ENCODE assay signal across 24 cellular contexts in genomic region chr10:110494532-110494931, GRCh38. TPM values are rescaled to one million over a fixed set of nuclear protein-coding genes. Genes with fewer than 3 reads are reported as not detected.
A peak's percentile ranks its signal among the peaks of the same experiment; 100 is the strongest.
DNase-seq lines count a peak whose midpoint lies in the region; ATAC-seq and TF ChIP-seq lines count a peak whose summit lies in the region.
"Had no signal": no experiment of that assay in that cellular context is flagged by ENCODE, and none has a peak within 500 bp of the region (broad histone marks: within the 10 kb centered on the region; RNA-seq: fewer than 3 reads in every experiment).

No MANE protein-coding gene starts in this region.

- H3K9me3 ChIP-seq in CD4-positive, alpha-beta T cell (ENCODE audit: control insufficient read depth, low read length): no peaks in the 10 kb centered on the region
- H3K9me3 ChIP-seq: gastrocnemius medialis, pancreas, SJCRH30, upper lobe of left lung had no signal

- H3K36me3 Mint-ChIP-seq in CD4-positive, alpha-beta T cell (ENCODE audit: low read depth): peaks cover 4% of the 10 kb centered on the region
- peaks cover 33% of the 10 kb centered on the region for H3K36me3 Mint-ChIP-seq in activated T-helper 1 cell treated with anti-CD3 and anti-CD28 coated beads, Interleukin-12 subunit alpha, Interleukin-12 subunit beta, Interleukin-2, Interleukin-4 antibody, amounts not matched to agents 30 ng/mL and 10 ng/mL and 1 ng/mL, durations not matched to agents 14 hours and 24 hours and 36 hours (ENCODE audit: low read depth)
- H3K36me3 Mint-ChIP-seq: neural progenitor cell had no signal

- no peak overlapping the region for H3K27ac Mint-ChIP-seq in CD4-positive, alpha-beta T cell
- no peak overlapping the region for H3K27ac Mint-ChIP-seq in activated T-helper 1 cell treated with anti-CD3 and anti-CD28 coated beads, Interleukin-12 subunit alpha, Interleukin-12 subunit beta, Interleukin-2, Interleukin-4 antibody, amounts not matched to agents 30 ng/mL and 10 ng/mL and 1 ng/mL, durations not matched to agents 14 hours and 24 hours and 36 hours
- H3K27ac Mint-ChIP-seq: activated B cell treated with CpG ODN at 0.5 μM for 24 hours; activated naive CD4-positive, alpha-beta T cell treated with anti-CD3 and anti-CD28 coated beads, Interleukin-2, amount 10 ng/mL, durations not matched to agents 7 days and 5 days had no signal

- H3K27me3 ChIP-seq in CD4-positive, alpha-beta T cell (ENCODE audit: control insufficient read depth, insufficient read depth, low read length): no peaks in the 10 kb centered on the region
- H3K27me3 ChIP-seq: brain microvascular endothelial cell, pancreas, SJCRH30 had no signal

- POLR2A ChIA-PET in CD4-positive, alpha-beta T cell (lab: Charles Lee): interaction anchor here (1.1 kb wide), 1 partner anchor 80 kb away, joined by 3 read pairs; no protein-coding TSS in a partner anchor

- TF ChIP-seq CTCF in CD4-positive, alpha-beta T cell (IDR thresholded peaks at IDR 0.05): no peak

- no peak for DNase-seq in CD4-positive, alpha-beta T cell
- DNase-seq in ELR (ENCODE audit: low read depth): peak; percentile 33
- DNase-seq in activated T-helper 1 cell treated with anti-CD3 and anti-CD28 coated beads, Interleukin-12 subunit alpha, Interleukin-12 subunit beta, Interleukin-2, Interleukin-4 antibody, amounts not matched to agents 30 ng/mL and 10 ng/mL and 1 ng/mL, durations not matched to agents 14 hours and 24 hours and 36 hours (ENCODE audit: low spot score): no peak
- DNase-seq in kidney tubule cell (ENCODE audit: low spot score): peak; percentile 45
- no peak for DNase-seq in SKM-1 treated with dmso at 0.1 percent for 144 hours (lab: John Stamatoyannopoulos, UW; ENCODE audit: unreplicated experiment)
- DNase-seq: activated B cell treated with CpG ODN at 0.5 μM for 24 hours; activated CD8-positive, alpha-beta memory T cell treated with anti-CD3 and anti-CD28 coated beads, Interleukin-2, amount 50 U/mL, for 4 hours; activated naive CD4-positive, alpha-beta T cell treated with anti-CD3 and anti-CD28 coated beads, Interleukin-2, amount 10 ng/mL, durations not matched to agents 7 days and 5 days; brain microvascular endothelial cell; dorsolateral prefrontal cortex; gastrocnemius medialis; H7; NCI-H1436; NCI-H748 treated with DMSO at 0.1 percent for 48 hours; pancreas; SJCRH30; stimulated activated naive CD4-positive, alpha-beta T cell; T-helper 1 cell; upper lobe of left lung had no signal

- H3K9me3 Mint-ChIP-seq in CD4-positive, alpha-beta T cell: no peaks in the 10 kb centered on the region
- H3K9me3 Mint-ChIP-seq in activated T-helper 1 cell treated with anti-CD3 and anti-CD28 coated beads, Interleukin-12 subunit alpha, Interleukin-12 subunit beta, Interleukin-2, Interleukin-4 antibody, amounts not matched to agents 30 ng/mL and 10 ng/mL and 1 ng/mL, durations not matched to agents 14 hours and 24 hours and 36 hours: no peaks in the 10 kb centered on the region
- H3K9me3 Mint-ChIP-seq: activated B cell treated with CpG ODN at 0.5 μM for 24 hours; activated naive CD4-positive, alpha-beta T cell treated with anti-CD3 and anti-CD28 coated beads, Interleukin-2, amount 10 ng/mL, durations not matched to agents 7 days and 5 days had no signal

- no peaks in the 10 kb centered on the region for H3K27me3 Mint-ChIP-seq in CD4-positive, alpha-beta T cell
- H3K27me3 Mint-ChIP-seq in activated T-helper 1 cell treated with anti-CD3 and anti-CD28 coated beads, Interleukin-12 subunit alpha, Interleukin-12 subunit beta, Interleukin-2, Interleukin-4 antibody, amounts not matched to agents 30 ng/mL and 10 ng/mL and 1 ng/mL, durations not matched to agents 14 hours and 24 hours and 36 hours (ENCODE audit: insufficient read depth): no peaks in the 10 kb centered on the region

- intact Hi-C loops in CD4-positive, alpha-beta T cell (cut with DNase I, micrococcal nuclease): loop anchor here in 1 of 2 experiments (5.0 kb wide), 1 partner anchor 77 kb away; no protein-coding TSS in a partner anchor
- intact Hi-C loops in activated T-helper 1 cell treated with anti-CD3 and anti-CD28 coated beads, Interleukin-12 subunit alpha, Interleukin-12 subunit beta, Interleukin-2, Interleukin-4 antibody, amounts not matched to agents 30 ng/mL and 10 ng/mL and 1 ng/mL, durations not matched to agents 14 hours and 24 hours and 36 hours (cut with micrococcal nuclease): no loop called here

- CTCF ChIA-PET in CD4-positive, alpha-beta T cell (lab: Charles Lee): interaction anchor here (0.8 kb wide), 1 partner anchor 189 kb away, joined by 3 read pairs; no protein-coding TSS in a partner anchor

- H3K27ac ChIP-seq in CD4-positive, alpha-beta T cell (ENCODE audit: low read depth, low read length): no peak overlapping the region
- H3K27ac ChIP-seq: brain microvascular endothelial cell, C4-2B, gastrocnemius medialis, KMS-11, neural progenitor cell, pancreas, SJCRH30, upper lobe of left lung had no signal

- peaks cover 33% of the 10 kb centered on the region for H3K4me1 Mint-ChIP-seq in CD4-positive, alpha-beta T cell (ENCODE audit: low read depth)
- peaks cover 34% of the 10 kb centered on the region for H3K4me1 Mint-ChIP-seq in activated T-helper 1 cell treated with anti-CD3 and anti-CD28 coated beads, Interleukin-12 subunit alpha, Interleukin-12 subunit beta, Interleukin-2, Interleukin-4 antibody, amounts not matched to agents 30 ng/mL and 10 ng/mL and 1 ng/mL, durations not matched to agents 14 hours and 24 hours and 36 hours (ENCODE audit: low read depth)

- peak overlapping the region; percentile 35 for H3K4me3 Mint-ChIP-seq in CD4-positive, alpha-beta T cell
- peak overlapping the region; percentile 34 for H3K4me3 Mint-ChIP-seq in activated T-helper 1 cell treated with anti-CD3 and anti-CD28 coated beads, Interleukin-12 subunit alpha, Interleukin-12 subunit beta, Interleukin-2, Interleukin-4 antibody, amounts not matched to agents 30 ng/mL and 10 ng/mL and 1 ng/mL, durations not matched to agents 14 hours and 24 hours and 36 hours
- H3K4me3 Mint-ChIP-seq: activated B cell treated with CpG ODN at 0.5 μM for 24 hours; activated naive CD4-positive, alpha-beta T cell treated with anti-CD3 and anti-CD28 coated beads, Interleukin-2, amount 10 ng/mL, durations not matched to agents 7 days and 5 days; neural progenitor cell had no signal

- ATAC-seq in CD4-positive, alpha-beta T cell (ENCODE audit: poor library complexity): no peak
- ATAC-seq in GM18861 (IDR thresholded peaks at IDR 0.05; ENCODE audit: unreplicated experiment): no peak
- no peak for ATAC-seq in HG03159 (IDR thresholded peaks at IDR 0.05; ENCODE audit: unreplicated experiment)
- ATAC-seq: gastrocnemius medialis, pancreas had no signal

RNA-seq across cellular contexts. Expression of gene DUSP5, which starts 3.2 kb away (rescaled TPM):
- 10 to 100 TPM; 64.3 to 66.2 TPM for total RNA-seq in CD4-positive, alpha-beta T cell
- 140 and 141 TPM in 2 replicates for total RNA-seq in activated T-helper 1 cell treated with anti-CD3 and anti-CD28 coated beads, Interleukin-12 subunit alpha, Interleukin-12 subunit beta, Interleukin-2, Interleukin-4 antibody, amounts not matched to agents 30 ng/mL and 10 ng/mL and 1 ng/mL, durations not matched to agents 14 hours and 24 hours and 36 hours

Comparison
In these comparisons a context has a peak if more than half of its experiments do, and no peak if none do; other contexts are left out.
1. DNase-seq: peak in ELR (single experiment) and kidney tubule cell (single experiment); none in CD4-positive, alpha-beta T cell (0 of 10), activated T-helper 1 cell treated with anti-CD3 and anti-CD28 coated beads, Interleukin-12 subunit alpha, Interleukin-12 subunit beta, Interleukin-2, Interleukin-4 antibody, amounts not matched to agents 30 ng/mL and 10 ng/mL and 1 ng/mL, durations not matched to agents 14 hours and 24 hours and 36 hours (single experiment) and SKM-1 treated with dmso at 0.1 percent for 144 hours (single experiment).